Comparison of ENCODE assay signal across 29 cellular contexts in genomic region chr7:141397236-141398163, GRCh38.
"Had no signal": no experiment of that assay in that cellular context is flagged by ENCODE, and none has a peak within 500 bp of the region (broad histone marks: within the 10 kb centered on the region; RNA-seq: fewer than 3 reads in every experiment).

No MANE protein-coding gene starts in this region.

- DNase-seq: caudate nucleus; colonic mucosa; effector CD8-positive, alpha-beta T cell; endodermal cell; foreskin fibroblast; gastrocnemius medialis; hypothalamus; immature natural killer cell; islet precursor cell; kidney glomerular epithelial cell; naive thymus-derived CD8-positive, alpha-beta T cell; nephron progenitor cell; nucleus accumbens; ovary; posterior cingulate gyrus; retina; stimulated activated CD4-positive, alpha-beta T cell treated with anti-CD3 and anti-CD28 coated beads, Interleukin-12 subunit alpha, Interleukin-12 subunit beta, amount 100 ng/mL, for 4 hours; stimulated activated CD4-positive, alpha-beta T cell treated with anti-CD3 and anti-CD28 coated beads, Interleukin-1b, Interleukin-23, amount 100 ng/mL, for 48 hours; stimulated activated CD4-positive, alpha-beta T cell treated with anti-CD3 and anti-CD28 coated beads, Interleukin-4, amount 100 ng/mL, for 1 hour; stimulated activated CD8-positive, alpha-beta memory T cell treated with anti-CD3 and anti-CD28 coated beads, Interleukin-4, amount 100 ng/mL, for 48 hours; stimulated activated naive CD4-positive, alpha-beta T cell treated with Interleukin-2 at 50 U/mL for 16 hours; stomach; thyroid gland; trophoblast cell had no signal

- ATAC-seq: esophagus mucosa; gastrocnemius medialis; naive thymus-derived CD8-positive, alpha-beta T cell; sciatic nerve had no signal

- H3K4me1 ChIP-seq: colonic mucosa, stomach had no signal

- H3K4me3 Mint-ChIP-seq: dendritic cell treated with granulocyte-macrophage colony-stimulating factor and Interleukin-4, amounts not matched to agents 40 ng/mL and 50 ng/mL, for 4 days; endodermal cell; immature natural killer cell; naive thymus-derived CD8-positive, alpha-beta T cell; nephron progenitor cell had no signal

- H3K9me3 ChIP-seq: colonic mucosa, gastrocnemius medialis, ovary, stomach, thyroid gland had no signal

- H3K27ac ChIP-seq: colonic mucosa, epithelial cell of prostate, gastrocnemius medialis, ovary, stomach, thyroid gland had no signal

- H3K27me3 ChIP-seq: colonic mucosa, gastrocnemius medialis, ovary, thyroid gland had no signal

- H3K36me3 ChIP-seq: colonic mucosa, gastrocnemius medialis, ovary, stomach, thyroid gland had no signal

- H3K4me3 ChIP-seq: colonic mucosa, gastrocnemius medialis, ovary, smooth muscle cell, stomach, thyroid gland had no signal

- H3K9me3 Mint-ChIP-seq: dendritic cell treated with granulocyte-macrophage colony-stimulating factor and Interleukin-4, amounts not matched to agents 40 ng/mL and 50 ng/mL, for 4 days; endodermal cell; immature natural killer cell; naive thymus-derived CD8-positive, alpha-beta T cell; nephron progenitor cell had no signal

- H3K4me1 Mint-ChIP-seq: immature natural killer cell had no signal

- H3K36me3 Mint-ChIP-seq: immature natural killer cell; naive thymus-derived CD8-positive, alpha-beta T cell had no signal

- H3K4me2 ChIP-seq: smooth muscle cell had no signal

- H3K27ac Mint-ChIP-seq: dendritic cell treated with granulocyte-macrophage colony-stimulating factor and Interleukin-4, amounts not matched to agents 40 ng/mL and 50 ng/mL, for 4 days; endodermal cell; immature natural killer cell; naive thymus-derived CD8-positive, alpha-beta T cell; nephron progenitor cell had no signal
